ENCODE assay signal across 1 cellular context in genomic region chr1:235864965-235865525, GRCh38.
TF ChIP-seq lines count a peak whose summit lies in the region.

No MANE protein-coding gene starts in this region.

TF ChIP-seq in HepG2, 621 proteins besides CTCF, POLR2A, EP300 and RAD21:
- TF ChIP-seq ZNF589 (CRISPR knock-in tag; conservative IDR thresholded peaks at IDR 0.05): no peak
- no peak for TF ChIP-seq SSRP1 (CRISPR knock-in tag; IDR thresholded peaks at IDR 0.05)
- TF ChIP-seq PAWR (CRISPR knock-in tag; IDR thresholded peaks at IDR 0.05; ENCODE audit: borderline replicate concordance): no peak
- no peak for TF ChIP-seq ZNF496 (CRISPR knock-in tag; IDR thresholded peaks at IDR 0.05; ENCODE audit: insufficient replicate concordance)
- TF ChIP-seq ZNF784 (CRISPR knock-in tag; IDR thresholded peaks at IDR 0.05; ENCODE audit: borderline replicate concordance): no peak
- no peak for TF ChIP-seq CEBPG (CRISPR knock-in tag; IDR thresholded peaks at IDR 0.05)
